1 cellular context compared by ENCODE assay signal in genomic region chr15:62758126-62758951, GRCh38.
A peak's percentile ranks its signal among the peaks of the same experiment; 100 is the strongest.
TF ChIP-seq lines count a peak whose summit lies in the region.

No MANE protein-coding gene starts in this region.

TF ChIP-seq in Ishikawa, 13 proteins besides CTCF, POLR2A, EP300 and RAD21 (continued from another document):
- TF ChIP-seq CEBPB (IDR thresholded peaks at IDR 0.05) = peak; percentile 76
- TF ChIP-seq CREB1 (IDR thresholded peaks at IDR 0.05; ENCODE audit: low read depth) = no peak
- no peak for TF ChIP-seq FOXM1 (IDR thresholded peaks at IDR 0.05; ENCODE audit: borderline replicate concordance, low read depth)
